ENCODE assay signal across 8 cellular contexts in genomic region chr11:70399681-70400112, GRCh38. TPM values are rescaled to one million over a fixed set of nuclear protein-coding genes. Genes with fewer than 3 reads are reported as not detected.
DNase-seq lines count a peak whose midpoint lies in the region; ATAC-seq and TF ChIP-seq lines count a peak whose summit lies in the region.

No MANE protein-coding gene starts in this region.

- peak overlapping the region; percentile 94 for H2AK9ac ChIP-seq in IMR-90 (replicated peaks; ENCODE audit: low read depth, low read length, poor library complexity)

- peaks cover 57% of the 10 kb centered on the region for H4K20me1 ChIP-seq in IMR-90 (ENCODE audit: insufficient read depth, low read length)

- H2AFZ ChIP-seq in IMR-90 (replicated peaks; ENCODE audit: low read length, poor library complexity), result peak overlapping the region; percentile 81

- peak overlapping the region; percentile 94 for H3K23ac ChIP-seq in IMR-90 (ENCODE audit: low read depth, low read length)

- peaks cover 3 to 50% of the 10 kb centered on the region in 2 experiments for H3K79me1 ChIP-seq in IMR-90 (ENCODE audit: low read depth in 1 of 2, low read length in 2 of 2)

- peak overlapping the region; percentile 83 for H4K91ac ChIP-seq in IMR-90 (ENCODE audit: insufficient read depth, low read depth, low read length)

- H3K27me3 ChIP-seq in IMR-90 (ENCODE audit: control insufficient read depth, insufficient read depth, low read length) (no peaks in the 10 kb centered on the region), iPS-18a (ENCODE audit: control insufficient read depth, insufficient read depth, low read length) (no peaks in the 10 kb centered on the region)

- H3K14ac ChIP-seq in IMR-90 (replicated peaks; ENCODE audit: low read depth, low read length), result peak overlapping the region; percentile 96

- H3K56ac ChIP-seq in IMR-90 (ENCODE audit: extremely low read depth, insufficient read depth, low read length), result peak overlapping the region; percentile 92

- peak overlapping the region; percentile 34 to 76 for H4K8ac ChIP-seq in IMR-90 (ENCODE audit: low read depth in 2 of 2, low read length in 2 of 2)

- CTCF ChIA-PET in IMR-90 (lab: Yijun Ruan, JAX), result interaction anchor here (0.6 to 1.4 kb wide), 3 partner anchors 16 to 1026 kb away, joined by 3 to 6 read pairs (median 5); no protein-coding TSS in a partner anchor
- CTCF ChIA-PET in MCF 10A (lab: Yijun Ruan, JAX), result interaction anchor here (0.6 kb wide), 2 partner anchors 152 to 232 kb away, joined by 3 to 4 read pairs; no protein-coding TSS in a partner anchor

- peak overlapping the region; percentile 99 for H2BK5ac ChIP-seq in IMR-90 (ENCODE audit: low read depth, low read length, poor library complexity, severe bottlenecking)

- peak overlapping the region; percentile 81 for H2AK5ac ChIP-seq in IMR-90 (ENCODE audit: low read depth, low read length)

- H4K5ac ChIP-seq in IMR-90 (ENCODE audit: low read depth, low read length), result peak overlapping the region; percentile 76

- BruUV-seq in IMR-90 (replicated peaks; lab: Mats Ljungman, UMichigan), result no TSS peak
- TSS peak; percentile 17 for BruUV-seq in MCF 10A (replicated peaks; lab: Mats Ljungman, UMichigan)

- peak overlapping the region; percentile 98 for H3K4me2 ChIP-seq in IMR-90 (ENCODE audit: low read depth, low read length)

- H3K9me1 ChIP-seq in IMR-90 (ENCODE audit: insufficient read depth, low read length), result peaks cover 23% of the 10 kb centered on the region

- POLR2A ChIA-PET in IMR-90 (lab: Charles Lee; ENCODE audit: unreplicated experiment) (no interaction called here), MCF 10A (lab: Yijun Ruan, JAX) (interaction anchor here (0.6 to 2.4 kb wide), 12 partner anchors 10 to 1938 kb away, joined by 3 to 6 read pairs (median 4); partner anchors contain the start of genes DHCR7 and NADSYN1)

- H3K36me3 ChIP-seq in IMR-90 (ENCODE audit: control insufficient read depth, insufficient read depth, low read length), result peaks cover 17% of the 10 kb centered on the region
- peaks cover 6% of the 10 kb centered on the region for H3K36me3 ChIP-seq in iPS-18a (ENCODE audit: control insufficient read depth, low read depth, low read length)

- dilution Hi-C loops in IMR-90 (cut with HindIII; ENCODE audit: low sequenced_read_pairs, unreplicated experiment), result no loop called here

- H3K9ac ChIP-seq in IMR-90 (ENCODE audit: low read depth, low read length) (peak overlapping the region; percentile 82), iPS-18a (ENCODE audit: low read length) (peak overlapping the region; percentile 76)

- H2BK20ac ChIP-seq in IMR-90 (ENCODE audit: low read depth, low read length), result no peak overlapping the region

- H3K36me3 Mint-ChIP-seq in MCF 10A (ENCODE audit: insufficient read depth, unreplicated experiment), result peaks cover 38% of the 10 kb centered on the region

- peak overlapping the region; percentile 96 for H3K27ac Mint-ChIP-seq in MCF 10A (ENCODE audit: low read depth, unreplicated experiment)

- peak overlapping the region; percentile 64 for H2BK120ac ChIP-seq in IMR-90 (ENCODE audit: low read depth, low read length)

- no peaks in the 10 kb centered on the region for H3K9me3 Mint-ChIP-seq in MCF 10A (ENCODE audit: unreplicated experiment)

- 0% methylated on average over 2 of the region's 16 CpGs; no CpG with 5 or more reads in 1 of the 2 experiments for WGBS in IMR-90 (ENCODE audit: extremely low coverage in 2 of 2, insufficient read length in 1 of 2), 2 experiments

- H3K27me3 Mint-ChIP-seq in MCF 10A (ENCODE audit: insufficient read depth, unreplicated experiment), result no peaks in the 10 kb centered on the region

- peak overlapping the region; percentile 97 for H3K4ac ChIP-seq in IMR-90 (ENCODE audit: low read depth, low read length)

- H3K4me3 ChIP-seq in IMR-90 (ENCODE audit: insufficient read depth, low read depth, low read length) (peak overlapping the region; percentile 81), iPS-18a (ENCODE audit: low read length) (peak overlapping the region; percentile 71), retinal pigment epithelial cell (ENCODE audit: low read length) (peak overlapping the region; percentile 82)

- TF ChIP-seq POLR2A in IMR-90 (IDR thresholded peaks at IDR 0.05; ENCODE audit: low read depth, low read length), result peak; percentile 88

- H3K9me3 ChIP-seq in IMR-90 (ENCODE audit: control insufficient read depth, insufficient read depth, low read length) (no peaks in the 10 kb centered on the region), iPS-18a (ENCODE audit: control insufficient read depth, low read depth, low read length) (no peaks in the 10 kb centered on the region)

- peak; percentile 77 for ATAC-seq in IMR-90 (ENCODE audit: low read depth)
- ATAC-seq in GM18502 (IDR thresholded peaks at IDR 0.05; ENCODE audit: poor library complexity, unreplicated experiment), result no peak

- H2BK15ac ChIP-seq in IMR-90 (ENCODE audit: low read depth, low read length), result no peak overlapping the region

- peaks cover 25% of the 10 kb centered on the region for H3K4me1 Mint-ChIP-seq in MCF 10A (ENCODE audit: insufficient read depth, unreplicated experiment)

- intact Hi-C loops in IMR-90 (cut with micrococcal nuclease), result loop anchor here (5.0 kb wide), 2 partner anchors 127 to 197 kb away; partner anchors contain the start of genes FADD and PPFIA1
- intact Hi-C loops in MCF 10A (cut with micrococcal nuclease), result no loop called here

- H3K27ac ChIP-seq in IMR-90 (ENCODE audit: insufficient read depth, low read length) (peak overlapping the region; percentile 99), iPS-18a (ENCODE audit: low read length) (no peak overlapping the region)

- peaks cover 17% of the 10 kb centered on the region for H3K4me1 ChIP-seq in IMR-90 (ENCODE audit: control insufficient read depth, insufficient read depth, low read length)
- H3K4me1 ChIP-seq in iPS-18a (ENCODE audit: control insufficient read depth, low read depth, low read length), result peaks cover 6% of the 10 kb centered on the region

- no peak for TF ChIP-seq RAD21 in IMR-90 (IDR thresholded peaks at IDR 0.05; ENCODE audit: low read length)

- H3K18ac ChIP-seq in IMR-90 (ENCODE audit: low read depth, low read length), result peak overlapping the region; percentile 71

- TF ChIP-seq CTCF in IMR-90 (conservative IDR thresholded peaks at IDR 0.05; ENCODE audit: low read depth, low read length) (no peak), MCF 10A (IDR thresholded peaks at IDR 0.05; ENCODE audit: unreplicated experiment) (no peak), retinal pigment epithelial cell (conservative IDR thresholded peaks at IDR 0.05; ENCODE audit: low read depth, low read length) (no peak)

- peak; percentile 96 for DNase-seq in AG20443 (ENCODE audit: low spot score)
- DNase-seq in IMR-90, result peak; percentile 97
- peak; percentile 94 for DNase-seq in MCF 10A (ENCODE audit: unreplicated experiment)
- peak; percentile 89 for DNase-seq in retinal pigment epithelial cell (ENCODE audit: low read depth)
- no peak for DNase-seq in NCI-H526 treated with DMSO at 0.1 percent for 48 hours (lab: John Stamatoyannopoulos, UW)
- DNase-seq in GM19238 (ENCODE audit: insufficient read length, low spot score), result no peak

- in situ Hi-C loops in IMR-90 (cut with MboI; ENCODE audit: low sequenced_read_pairs), result no loop called here

- peak overlapping the region; percentile 85 for H3K4me3 Mint-ChIP-seq in MCF 10A (ENCODE audit: unreplicated experiment)

TF ChIP-seq in IMR-90, 13 proteins besides CTCF, POLR2A, EP300 and RAD21:
- peak; percentile 74 for TF ChIP-seq CHD1 (IDR thresholded peaks at IDR 0.05; ENCODE audit: low read depth, low read length)
- peak; percentile 65; the same call in 1 of the 2 replicates for TF ChIP-seq MAZ (IDR thresholded peaks at IDR 0.05; ENCODE audit: borderline replicate concordance, low read depth, low read length)
- peak; percentile 92 for TF ChIP-seq MXI1 (IDR thresholded peaks at IDR 0.05; ENCODE audit: borderline replicate concordance, low read depth, low read length)
- peak; percentile 28 for TF ChIP-seq NFE2L2 (IDR thresholded peaks at IDR 0.05; ENCODE audit: low read depth, low read length)
- peak; percentile 94 for TF ChIP-seq FOS (IDR thresholded peaks at IDR 0.05; ENCODE audit: low read depth, low read length)
- TF ChIP-seq BHLHE40 (IDR thresholded peaks at IDR 0.05; ENCODE audit: low read depth, low read length), result peak; percentile 96
- peak; percentile 63 for TF ChIP-seq USF2 (IDR thresholded peaks at IDR 0.05; ENCODE audit: low read depth, low read length)
- TF ChIP-seq MAFK (IDR thresholded peaks at IDR 0.05; ENCODE audit: low read depth, low read length), result peak; percentile 1; the same call in 1 of the 2 replicates
- no peak for TF ChIP-seq CEBPB (IDR thresholded peaks at IDR 0.05; ENCODE audit: low read depth, low read length)
- TF ChIP-seq RCOR1 (IDR thresholded peaks at IDR 0.05; ENCODE audit: insufficient replicate concordance, low read length), result no peak
- TF ChIP-seq SMC3 (IDR thresholded peaks at IDR 0.05; ENCODE audit: low read depth, low read length), result no peak

RNA-seq across cellular contexts. Expression of gene CTTN, which starts 1.4 kb away (rescaled TPM):
- total RNA-seq in IMR-90 (2012; rRNA removed) (287 and 341 TPM in 2 replicates), MCF 10A (2022) (264 and 294 TPM in 2 replicates)
- 278 and 296 TPM in 2 replicates for polyA plus RNA-seq in IMR-90 (2012; rRNA removed)
- 121 and 139 TPM in 2 replicates for polyA plus RNA-seq in IMR-90 (2012; cell fraction: cytosol; rRNA removed)
- polyA plus RNA-seq in IMR-90 (2012; cell fraction: nucleus; rRNA removed; ENCODE audit: low replicate concordance), result 1,027 and 1,310 TPM in 2 replicates

Comparison
In these comparisons a context has a peak if more than half of its experiments do, and no peak if none do; other contexts are left out.
1. DNase-seq: peak in AG20443 (single experiment), IMR-90 (single experiment), MCF 10A (single experiment) and retinal pigment epithelial cell (single experiment); none in NCI-H526 treated with DMSO at 0.1 percent for 48 hours (single experiment) and GM19238 (single experiment).
2. Peak in every context shown above with its lines, with median percentiles within 50 percentile points of each other: H3K4me3 ChIP-seq.